Comparison of ENCODE assay signal across 1 cellular context in genomic region chr14:96104469-96105057, GRCh38.
TF ChIP-seq lines count a peak whose summit lies in the region.

No MANE protein-coding gene starts in this region.

TF ChIP-seq in HEK293, 187 proteins besides CTCF, POLR2A, EP300 and RAD21 (continued from another document):
- TF ChIP-seq BCL11B (tag by site-specific recombination; IDR thresholded peaks at IDR 0.05; ENCODE audit: low read depth) (no peak), ZIC2 (tag by site-specific recombination; IDR thresholded peaks at IDR 0.05) (peak; percentile 6; the same call in 1 of the 2 replicates), ZNF623 (tag by site-specific recombination; IDR thresholded peaks at IDR 0.05) (no peak), ZFHX2 (tag by site-specific recombination; conservative IDR thresholded peaks at IDR 0.05) (peak; percentile 68)
- TF ChIP-seq, protein P1, sequence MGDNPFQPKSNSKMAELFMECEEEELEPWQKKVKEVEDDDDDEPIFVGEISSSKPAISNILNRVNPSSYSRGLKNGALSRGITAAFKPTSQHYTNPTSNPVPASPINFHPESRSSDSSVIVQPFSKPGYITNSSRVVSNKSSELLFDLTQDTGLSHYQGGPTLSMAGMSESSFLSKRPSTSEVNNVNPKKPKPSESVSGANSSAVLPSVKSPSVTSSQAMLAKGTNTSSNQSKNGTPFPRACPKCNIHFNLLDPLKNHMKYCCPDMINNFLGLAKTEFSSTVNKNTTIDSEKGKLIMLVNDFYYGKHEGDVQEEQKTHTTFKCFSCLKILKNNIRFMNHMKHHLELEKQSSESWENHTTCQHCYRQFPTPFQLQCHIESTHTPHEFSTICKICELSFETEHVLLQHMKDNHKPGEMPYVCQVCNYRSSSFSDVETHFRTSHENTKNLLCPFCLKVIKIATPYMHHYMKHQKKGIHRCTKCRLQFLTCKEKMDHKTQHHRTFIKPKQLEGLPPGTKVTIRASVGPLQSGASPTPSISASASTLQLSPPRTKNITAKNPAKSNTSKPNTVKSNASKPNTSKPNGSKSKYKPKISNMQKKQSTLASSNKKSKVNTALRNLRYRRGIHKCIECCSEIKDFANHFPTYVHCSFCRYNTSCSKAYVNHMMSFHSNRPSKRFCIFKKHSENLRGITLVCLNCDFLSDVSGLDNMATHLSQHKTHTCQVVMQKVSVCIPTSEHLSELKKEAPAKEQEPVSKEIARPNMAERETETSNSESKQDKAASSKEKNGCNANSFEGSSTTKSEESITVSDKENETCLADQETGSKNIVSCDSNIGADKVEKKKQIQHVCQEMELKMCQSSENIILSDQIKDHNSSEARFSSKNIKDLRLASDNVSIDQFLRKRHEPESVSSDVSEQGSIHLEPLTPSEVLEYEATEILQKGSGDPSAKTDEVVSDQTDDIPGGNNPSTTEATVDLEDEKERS (tag by site-specific recombination; IDR thresholded peaks at IDR 0.05) = no peak
TF ChIP-seq in HEK293: peak in this region for 3.
